ENCODE assay signal across 8 cellular contexts in genomic region chr3:115692887-115693524, GRCh38.
DNase-seq lines count a peak whose midpoint lies in the region; ATAC-seq and TF ChIP-seq lines count a peak whose summit lies in the region.

No MANE protein-coding gene starts in this region.

- ATAC-seq in GM21515 (IDR thresholded peaks at IDR 0.05; ENCODE audit: unreplicated experiment): peak; percentile 98
- peak; percentile 69 to 80 for ATAC-seq in natural killer cell treated with Interleukin-12 subunit alpha and Interleukin-12 subunit beta and Interleukin-15 and Interleukin-18, amount 100 ng/mL, for 72 hours
- ATAC-seq in stimulated activated naive B cell treated with anti-CD40 and anti-IgM and Interleukin-4, amounts not matched to agents 10 μg/mL and 1 μg/mL and 100 μg/mL, for 72 hours (replicated peaks): peak; percentile 94 to 98

- H3K4me3 Mint-ChIP-seq in natural killer cell treated with Interleukin-12 subunit alpha and Interleukin-12 subunit beta and Interleukin-15 and Interleukin-18, amount 100 ng/mL, for 72 hours: no peak overlapping the region
- no peak overlapping the region for H3K4me3 Mint-ChIP-seq in stimulated activated naive B cell treated with anti-CD40 and anti-IgM and Interleukin-4, amounts not matched to agents 10 μg/mL and 1 μg/mL and 100 μg/mL, for 72 hours

- peak; percentile 91 for DNase-seq in DMS153 treated with DMSO at 0.1 percent for 48 hours (lab: John Stamatoyannopoulos, UW; ENCODE audit: unreplicated experiment)
- peak; percentile 84 for DNase-seq in HT1080 (ENCODE audit: low read depth)
- peak; percentile 15 to 56 for DNase-seq in NOMO-1 (lab: John Stamatoyannopoulos, UW; ENCODE audit: unreplicated experiment in 2 of 2)
- DNase-seq in activated CD8-positive, alpha-beta memory T cell treated with anti-CD3 and anti-CD28 coated beads, Interleukin-2, amount 50 U/mL, for 24 hours (ENCODE audit: extremely low read depth): peak; percentile 41
- DNase-seq in erythroblast (lab: John Stamatoyannopoulos, UW): peak; percentile 52 to 72
- peak; percentile 67 for DNase-seq in natural killer cell treated with Interleukin-12 subunit alpha and Interleukin-12 subunit beta and Interleukin-15 and Interleukin-18, amount 100 ng/mL, for 72 hours (ENCODE audit: low spot score)
- DNase-seq in stimulated activated naive B cell treated with anti-CD40 and anti-IgM and Interleukin-4, amounts not matched to agents 10 μg/mL and 1 μg/mL and 100 μg/mL, for 72 hours: peak; percentile 65

- no peak overlapping the region for H3K27ac Mint-ChIP-seq in natural killer cell treated with Interleukin-12 subunit alpha and Interleukin-12 subunit beta and Interleukin-15 and Interleukin-18, amount 100 ng/mL, for 72 hours
- no peak overlapping the region for H3K27ac Mint-ChIP-seq in stimulated activated naive B cell treated with anti-CD40 and anti-IgM and Interleukin-4, amounts not matched to agents 10 μg/mL and 1 μg/mL and 100 μg/mL, for 72 hours

- no peaks in the 10 kb centered on the region for H3K36me3 Mint-ChIP-seq in natural killer cell treated with Interleukin-12 subunit alpha and Interleukin-12 subunit beta and Interleukin-15 and Interleukin-18, amount 100 ng/mL, for 72 hours
- no peaks in the 10 kb centered on the region for H3K36me3 Mint-ChIP-seq in stimulated activated naive B cell treated with anti-CD40 and anti-IgM and Interleukin-4, amounts not matched to agents 10 μg/mL and 1 μg/mL and 100 μg/mL, for 72 hours

- no peaks in the 10 kb centered on the region for H3K9me3 Mint-ChIP-seq in natural killer cell treated with Interleukin-12 subunit alpha and Interleukin-12 subunit beta and Interleukin-15 and Interleukin-18, amount 100 ng/mL, for 72 hours
- H3K9me3 Mint-ChIP-seq in stimulated activated naive B cell treated with anti-CD40 and anti-IgM and Interleukin-4, amounts not matched to agents 10 μg/mL and 1 μg/mL and 100 μg/mL, for 72 hours: no peaks in the 10 kb centered on the region

- no peaks in the 10 kb centered on the region for H3K4me1 Mint-ChIP-seq in natural killer cell treated with Interleukin-12 subunit alpha and Interleukin-12 subunit beta and Interleukin-15 and Interleukin-18, amount 100 ng/mL, for 72 hours (ENCODE audit: low read depth in 2 of 2)
- H3K4me1 Mint-ChIP-seq in stimulated activated naive B cell treated with anti-CD40 and anti-IgM and Interleukin-4, amounts not matched to agents 10 μg/mL and 1 μg/mL and 100 μg/mL, for 72 hours: peaks cover 0 to 2% of the 10 kb centered on the region in 2 donors

- peaks cover 15 to 23% of the 10 kb centered on the region in 2 donors for H3K27me3 Mint-ChIP-seq in natural killer cell treated with Interleukin-12 subunit alpha and Interleukin-12 subunit beta and Interleukin-15 and Interleukin-18, amount 100 ng/mL, for 72 hours
- peaks cover 13 to 16% of the 10 kb centered on the region in 2 donors for H3K27me3 Mint-ChIP-seq in stimulated activated naive B cell treated with anti-CD40 and anti-IgM and Interleukin-4, amounts not matched to agents 10 μg/mL and 1 μg/mL and 100 μg/mL, for 72 hours

- no peak for TF ChIP-seq POLR2A in erythroblast (IDR thresholded peaks at IDR 0.05; ENCODE audit: low read length)

Comparison
In these comparisons a context has a peak if more than half of its experiments do, and no peak if none do; other contexts are left out.
1. Peak in every context shown above with its lines: DNase-seq and ATAC-seq.
2. DNase-seq: peak in every context shown above with its lines; median percentile 91 in DMS153 treated with DMSO at 0.1 percent for 48 hours; 84 in HT1080; 67 in natural killer cell treated with Interleukin-12 subunit alpha and Interleukin-12 subunit beta and Interleukin-15 and Interleukin-18, amount 100 ng/mL, for 72 hours; 65 in stimulated activated naive B cell treated with anti-CD40 and anti-IgM and Interleukin-4, amounts not matched to agents 10 μg/mL and 1 μg/mL and 100 μg/mL, for 72 hours; 62 in erythroblast; 41 in activated CD8-positive, alpha-beta memory T cell treated with anti-CD3 and anti-CD28 coated beads, Interleukin-2, amount 50 U/mL, for 24 hours; 36 in NOMO-1.